8 cellular contexts compared by ENCODE assay signal in genomic region chr12:110688446-110689001, GRCh38. TPM values are rescaled to one million over a fixed set of nuclear protein-coding genes. Genes with fewer than 3 reads are reported as not detected.
DNase-seq lines count a peak whose midpoint lies in the region; ATAC-seq and TF ChIP-seq lines count a peak whose summit lies in the region.

No MANE protein-coding gene starts in this region.

- no peaks in the 10 kb centered on the region for H3K36me3 ChIP-seq in brain microvascular endothelial cell (replicated peaks)
- no peaks in the 10 kb centered on the region for H3K36me3 ChIP-seq in lung (ENCODE audit: control insufficient read depth in 2 of 2, insufficient read depth in 2 of 2, low read length in 2 of 2)
- H3K36me3 ChIP-seq in vagina: no peaks in the 10 kb centered on the region

- in situ Hi-C loops in brain microvascular endothelial cell (cut with HindIII; ENCODE audit: low pct_ligation_motif_present, low sequenced_read_pairs): no loop called here

- TF ChIP-seq POLR2A in vagina (IDR thresholded peaks at IDR 0.05): no peak

- 9 to 15% methylated on average over 22 to 32 of the region's 32 CpGs for WGBS in lung, 2 donors

- ATAC-seq in HG02642 (IDR thresholded peaks at IDR 0.05; ENCODE audit: poor library complexity, unreplicated experiment) (peak; percentile 15), lung (ENCODE audit: insufficient read depth, low FRiP score) (peak; percentile 1), HG03139 (IDR thresholded peaks at IDR 0.05; ENCODE audit: unreplicated experiment) (no peak), HG03342 (IDR thresholded peaks at IDR 0.05; ENCODE audit: unreplicated experiment) (no peak)

- H3K27me3 ChIP-seq in brain microvascular endothelial cell (replicated peaks): no peaks in the 10 kb centered on the region
- no peaks in the 10 kb centered on the region for H3K27me3 ChIP-seq in lung (ENCODE audit: control insufficient read depth, insufficient read depth)
- H3K27me3 ChIP-seq in vagina: no peaks in the 10 kb centered on the region

- peak overlapping the region; percentile 51 for H3K4me3 ChIP-seq in AG10803 (ENCODE audit: low read length)
- peak overlapping the region; percentile 61 for H3K4me3 ChIP-seq in brain microvascular endothelial cell (ENCODE audit: low read depth, low read length)
- peak overlapping the region; percentile 74 for H3K4me3 ChIP-seq in lung
- H3K4me3 ChIP-seq in vagina: peak overlapping the region; percentile 67 to 72

- no peaks in the 10 kb centered on the region for H3K9me3 ChIP-seq in lung (ENCODE audit: control insufficient read depth in 2 of 2, insufficient read depth in 1 of 2, low read length in 1 of 2)
- no peaks in the 10 kb centered on the region for H3K9me3 ChIP-seq in vagina

- TF ChIP-seq CTCF in AG10803 (conservative IDR thresholded peaks at IDR 0.05; ENCODE audit: low read length): no peak
- no peak for TF ChIP-seq CTCF in brain microvascular endothelial cell (IDR thresholded peaks at IDR 0.05; ENCODE audit: low read depth, low read length, missing control alignments)
- no peak for TF ChIP-seq CTCF in lung (IDR thresholded peaks at IDR 0.05; ENCODE audit: control extremely low read depth, extremely low read depth)
- TF ChIP-seq CTCF in vagina (IDR thresholded peaks at IDR 0.05): no peak

- peaks cover 0 to 12% of the 10 kb centered on the region in 2 donors for H3K4me1 ChIP-seq in lung (ENCODE audit: control insufficient read depth in 2 of 2, insufficient read depth in 2 of 2, low read length in 2 of 2)
- peaks cover 26% of the 10 kb centered on the region for H3K4me1 ChIP-seq in vagina

- intact Hi-C loops in vagina (cut with DNase I): no loop called here

- no peak overlapping the region for H3K27ac ChIP-seq in brain microvascular endothelial cell
- peak overlapping the region in 1 of 2 donors; percentile 52 for H3K27ac ChIP-seq in lung (ENCODE audit: low read depth in 1 of 2, low read length in 1 of 2)
- peak overlapping the region; percentile 85 for H3K27ac ChIP-seq in vagina

- DNase-seq in AG10803 (ENCODE audit: low read depth): no peak
- no peak for DNase-seq in brain microvascular endothelial cell
- DNase-seq in lung (ENCODE audit: low spot score): no peak
- no peak for DNase-seq in vagina (ENCODE audit: extremely low spot score in 2 of 2)
- no peak for DNase-seq in NCI-H526 (lab: John Stamatoyannopoulos, UW)

RNA-seq across cellular contexts. Expression of gene HVCN1, which starts 0.4 kb away (rescaled TPM):
- 10 to 100 TPM in 1 of 2 donors, 1 to 10 TPM in 1; 9.2 to 12.4 TPM for total RNA-seq in lung
- polyA plus RNA-seq in lung: 10 to 100 TPM in 1 of 2 donors, 1 to 10 TPM in 1; 9.1 to 16.7 TPM
- 7.6 TPM for total RNA-seq in vagina

RNA-seq across cellular contexts. Expression of gene PPP1CC, which starts 54.2 kb away (rescaled TPM):
- 100 to 1,000 TPM in 1 of 2 donors, 10 to 100 TPM in 1; 84.5 to 124 TPM for total RNA-seq in lung
- 10 to 100 TPM; 56.2 to 60.2 TPM for polyA plus RNA-seq in lung
- total RNA-seq in vagina: 87.9 TPM

Comparison
In these comparisons a context has a peak if more than half of its experiments do, and no peak if none do; other contexts are left out.
1. ATAC-seq: peak in HG02642 (single experiment) and lung (single experiment); none in HG03139 (single experiment) and HG03342 (single experiment).
2. Peak in every context shown above with its lines, with median percentiles within 50 percentile points of each other: H3K4me3 ChIP-seq.